Comparison of ENCODE assay signal across 1 cellular context in genomic region chr19:39409207-39409885, GRCh38.
TF ChIP-seq lines count a peak whose summit lies in the region.

No MANE protein-coding gene starts in this region.

TF ChIP-seq in HepG2, 621 proteins besides CTCF, POLR2A, EP300 and RAD21 (continued from another document and continues in another):
- TF ChIP-seq PAXIP1 (CRISPR knock-in tag; conservative IDR thresholded peaks at IDR 0.05) (0 out of 2 replicates have a peak, but pooled peaks have one; percentile 6), HOMEZ (CRISPR knock-in tag; IDR thresholded peaks at IDR 0.05; ENCODE audit: low read depth) (no peak), POLR2AphosphoS2 (IDR thresholded peaks at IDR 0.05; ENCODE audit: low read depth, low read length) (no peak; the same call in 1 of the 2 replicates), ARID3A (IDR thresholded peaks at IDR 0.05; ENCODE audit: low read depth, low read length) (no peak), NR2F2 (IDR thresholded peaks at IDR 0.05; ENCODE audit: borderline replicate concordance, low read depth) (peak; percentile 44; the same call in 1 of the 2 replicates), ZNF333 (CRISPR knock-in tag; IDR thresholded peaks at IDR 0.05; ENCODE audit: borderline replicate concordance) (no peak), ZC3H13 (CRISPR knock-in tag; IDR thresholded peaks at IDR 0.05) (peak; percentile 99), ZSCAN9 (CRISPR knock-in tag; IDR thresholded peaks at IDR 0.05; ENCODE audit: borderline replicate concordance) (no peak), HCFC1 (IDR thresholded peaks at IDR 0.05; ENCODE audit: low read depth, low read length) (no peak), THAP9 (CRISPR knock-in tag; IDR thresholded peaks at IDR 0.05; ENCODE audit: borderline replicate concordance) (no peak), PCBP1 (IDR thresholded peaks at IDR 0.05; ENCODE audit: borderline replicate concordance, low read depth, low read length) (no peak), ELF3 (CRISPR knock-in tag; IDR thresholded peaks at IDR 0.05) (no peak), ZNF296 (CRISPR knock-in tag; conservative IDR thresholded peaks at IDR 0.05) (no peak), MAF1 (CRISPR knock-in tag; IDR thresholded peaks at IDR 0.05; ENCODE audit: borderline replicate concordance) (no peak), ZNF691 (CRISPR knock-in tag; IDR thresholded peaks at IDR 0.05; ENCODE audit: borderline replicate concordance, low read depth) (no peak), JDP2 (CRISPR knock-in tag; IDR thresholded peaks at IDR 0.05; ENCODE audit: borderline replicate concordance) (no peak), SALL2 (CRISPR knock-in tag; IDR thresholded peaks at IDR 0.05) (no peak), HOXA5 (CRISPR knock-in tag; IDR thresholded peaks at IDR 0.05) (no peak), ARID4A (CRISPR knock-in tag; IDR thresholded peaks at IDR 0.05; ENCODE audit: borderline replicate concordance) (no peak), MATR3 (CRISPR knock-in tag; IDR thresholded peaks at IDR 0.05) (no peak), ZNF33B (CRISPR knock-in tag; IDR thresholded peaks at IDR 0.05) (no peak), FOSL2 (CRISPR knock-in tag; IDR thresholded peaks at IDR 0.05) (peak; percentile 61), FIP1L1 (IDR thresholded peaks at IDR 0.05; ENCODE audit: borderline replicate concordance, insufficient read depth, low read depth, low read length) (no peak), CC2D1A (CRISPR knock-in tag; IDR thresholded peaks at IDR 0.05) (no peak), SPEN (CRISPR knock-in tag; IDR thresholded peaks at IDR 0.05; ENCODE audit: low read depth) (0 out of 2 replicates have a peak, but pooled peaks have one; percentile 37), SALL1 (CRISPR knock-in tag; IDR thresholded peaks at IDR 0.05) (0 out of 2 replicates have a peak, but pooled peaks have one; percentile 20), TEAD3 (CRISPR knock-in tag; optimal IDR thresholded peaks at IDR 0.05; ENCODE audit: borderline replicate concordance) (peak; percentile 31), ARNT (IDR thresholded peaks at IDR 0.05) (no peak), ZFY (CRISPR knock-in tag; IDR thresholded peaks at IDR 0.05) (no peak; the same call in 1 of the 2 replicates), KIAA2018 (CRISPR knock-in tag; IDR thresholded peaks at IDR 0.05; ENCODE audit: borderline replicate concordance) (no peak), ZNF790 (CRISPR knock-in tag; IDR thresholded peaks at IDR 0.05; ENCODE audit: borderline replicate concordance) (0 out of 2 replicates have a peak, but pooled peaks have one; percentile 30), IRX3 (CRISPR knock-in tag; IDR thresholded peaks at IDR 0.05; ENCODE audit: borderline replicate concordance, low read depth) (no peak), ZNF326 (CRISPR knock-in tag; IDR thresholded peaks at IDR 0.05; ENCODE audit: borderline replicate concordance) (no peak), ZNF558 (CRISPR knock-in tag; IDR thresholded peaks at IDR 0.05; ENCODE audit: borderline replicate concordance) (0 out of 2 replicates have a peak, but pooled peaks have one; percentile 66), RELA (CRISPR knock-in tag; IDR thresholded peaks at IDR 0.05) (no peak)
